Comparison of ENCODE assay signal across 14 cellular contexts in genomic region chr16:88014201-88014781, GRCh38.
DNase-seq lines count a peak whose midpoint lies in the region; ATAC-seq and TF ChIP-seq lines count a peak whose summit lies in the region.
"Had no signal": no experiment of that assay in that cellular context is flagged by ENCODE, and none has a peak within 500 bp of the region (broad histone marks: within the 10 kb centered on the region; RNA-seq: fewer than 3 reads in every experiment).

No MANE protein-coding gene starts in this region.

- no peaks in the 10 kb centered on the region for H3K9me3 Mint-ChIP-seq in chondrocyte (ENCODE audit: low read depth)
- H3K9me3 Mint-ChIP-seq: activated naive CD4-positive, alpha-beta T cell treated with anti-CD3 and anti-CD28 coated beads, Interleukin-2, amount 50 U/mL, for 24 hours had no signal

- DNase-seq in A172 (ENCODE audit: low spot score) = peak; percentile 48
- peak; percentile 30 for DNase-seq in HCEC 1CT
- peak; percentile 79 for DNase-seq in chondrocyte (ENCODE audit: low spot score)
- peak; percentile 77 for DNase-seq in mesenteric fat pad (ENCODE audit: low spot score)
- DNase-seq in occipital lobe (lab: John Stamatoyannopoulos, UW) = no peak
- no peak for DNase-seq in NK-92 (lab: John Stamatoyannopoulos, UW; ENCODE audit: unreplicated experiment)
- DNase-seq in AML-193 (lab: John Stamatoyannopoulos, UW) = no peak
- DNase-seq: activated CD8-positive, alpha-beta memory T cell treated with anti-CD3 and anti-CD28 coated beads for 24 hours; NCI-H1694 treated with DMSO at 0.1 percent for 48 hours; NCI-H748 treated with DMSO at 0.1 percent for 48 hours; Right ventricle myocardium superior had no signal

- no peak for ATAC-seq in GM19455 (IDR thresholded peaks at IDR 0.05; ENCODE audit: unreplicated experiment)

- H3K4me3 Mint-ChIP-seq in chondrocyte (ENCODE audit: unreplicated experiment) = peak overlapping the region; percentile 46
- H3K4me3 Mint-ChIP-seq: activated naive CD4-positive, alpha-beta T cell treated with anti-CD3 and anti-CD28 coated beads, Interleukin-2, amount 50 U/mL, for 24 hours; B cell had no signal

- peak overlapping the region; percentile 80 for H3K27ac Mint-ChIP-seq in chondrocyte (ENCODE audit: unreplicated experiment)
- H3K27ac Mint-ChIP-seq: activated naive CD4-positive, alpha-beta T cell treated with anti-CD3 and anti-CD28 coated beads, Interleukin-2, amount 50 U/mL, for 24 hours had no signal

- H3K4me1 Mint-ChIP-seq in chondrocyte (ENCODE audit: low read depth) = peaks cover 41% of the 10 kb centered on the region

- no peaks in the 10 kb centered on the region for H3K27me3 Mint-ChIP-seq in chondrocyte (ENCODE audit: low read depth)
- H3K27me3 Mint-ChIP-seq: activated naive CD4-positive, alpha-beta T cell treated with anti-CD3 and anti-CD28 coated beads, Interleukin-2, amount 50 U/mL, for 24 hours; B cell had no signal

- H3K36me3 Mint-ChIP-seq in chondrocyte (ENCODE audit: low read depth) = peaks cover 23% of the 10 kb centered on the region

- TF ChIP-seq CTCF in chondrocyte (IDR thresholded peaks at IDR 0.05) = no peak

Comparison
In these comparisons a context has a peak if more than half of its experiments do, and no peak if none do; other contexts are left out.
1. DNase-seq: peak in A172 (single experiment), HCEC 1CT (single experiment), chondrocyte (single experiment) and mesenteric fat pad (single experiment); none in occipital lobe (single experiment), NK-92 (single experiment) and AML-193 (0 of 2).